Comparison of ENCODE assay signal across 5 cellular contexts in genomic region chr12:50954789-50955188, GRCh38. TPM values are rescaled to one million over a fixed set of nuclear protein-coding genes. Genes with fewer than 3 reads are reported as not detected.
"Had no signal": no experiment of that assay in that cellular context is flagged by ENCODE, and none has a peak within 500 bp of the region (broad histone marks: within the 10 kb centered on the region; RNA-seq: fewer than 3 reads in every experiment).

No MANE protein-coding gene starts in this region.

RNA-seq across cellular contexts. Expression of gene HIGD1C, which starts 2.4 kb away (rescaled TPM):
- total RNA-seq: HepG2, HT-29, HT1080, IMR-90, K562 had no signal
- polyA plus RNA-seq: HepG2, IMR-90, K562 had no signal
